Comparison of ENCODE assay signal across 25 cellular contexts in the genomic region with DNA sequence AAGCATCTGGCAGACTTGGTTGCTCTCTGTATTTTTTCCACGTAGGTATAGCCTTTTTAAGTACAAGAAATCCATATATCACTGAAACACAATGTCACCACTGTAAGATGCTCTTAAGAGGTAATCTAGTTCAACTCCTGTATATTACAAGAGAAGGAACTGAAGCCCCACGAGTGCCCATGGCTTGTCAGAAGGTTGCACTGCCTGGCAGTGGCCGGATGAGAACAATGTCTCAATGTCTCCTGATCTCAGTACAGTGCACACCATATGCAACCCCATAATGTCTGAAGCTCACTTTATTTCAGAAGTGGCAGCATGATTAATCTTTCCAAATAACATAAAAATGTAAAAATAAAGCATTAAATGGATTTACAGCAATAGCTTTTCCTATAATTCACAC.
"Had no signal": no experiment of that assay in that cellular context is flagged by ENCODE, and none has a peak within 500 bp of the region (broad histone marks: within the 10 kb centered on the region; RNA-seq: fewer than 3 reads in every experiment).

No MANE protein-coding gene starts in this region.

- H3K27ac ChIP-seq: heart right ventricle, left lung, lower lobe of right lung, right lobe of liver, skin epidermis, tibial artery, upper lobe of right lung had no signal

- H3K9me3 Mint-ChIP-seq: activated naive CD4-positive, alpha-beta T cell treated with anti-CD3 and anti-CD28 coated beads for 36 hours; endodermal cell; nephron; stimulated activated naive CD8-positive, alpha-beta T cell treated with anti-CD3 and anti-CD28 coated beads, Interleukin-15, Interleukin-2, amounts not matched to agents 100 ng/mL and 50 ng/mL, for 24 hours; T-helper 2 cell treated with Interferon-gamma antibody and Interleukin-4, amounts not matched to agents 5 μg/mL and 100 μg/mL, for 36 hours had no signal

- H3K27me3 Mint-ChIP-seq: progenitor cell of endocrine pancreas; stimulated activated naive CD8-positive, alpha-beta T cell treated with anti-CD3 and anti-CD28 coated beads, Interleukin-15, Interleukin-2, amounts not matched to agents 100 ng/mL and 50 ng/mL, for 24 hours had no signal

- H3K4me3 Mint-ChIP-seq: activated naive CD4-positive, alpha-beta T cell treated with anti-CD3 and anti-CD28 coated beads for 36 hours; endodermal cell; nephron; stimulated activated naive CD8-positive, alpha-beta T cell treated with anti-CD3 and anti-CD28 coated beads, Interleukin-15, Interleukin-2, amounts not matched to agents 100 ng/mL and 50 ng/mL, for 24 hours; T-helper 2 cell treated with Interferon-gamma antibody and Interleukin-4, amounts not matched to agents 5 μg/mL and 100 μg/mL, for 36 hours had no signal

- H3K27ac Mint-ChIP-seq: activated naive CD4-positive, alpha-beta T cell treated with anti-CD3 and anti-CD28 coated beads for 36 hours; endodermal cell; nephron; progenitor cell of endocrine pancreas; stimulated activated naive CD8-positive, alpha-beta T cell treated with anti-CD3 and anti-CD28 coated beads, Interleukin-15, Interleukin-2, amounts not matched to agents 100 ng/mL and 50 ng/mL, for 24 hours; T-helper 2 cell treated with Interferon-gamma antibody and Interleukin-4, amounts not matched to agents 5 μg/mL and 100 μg/mL, for 36 hours had no signal

- H3K4me1 Mint-ChIP-seq: nephron had no signal

- ATAC-seq: esophagus mucosa, heart right ventricle, left lung, lower lobe of right lung, right lobe of liver, upper lobe of right lung had no signal

- DNase-seq: activated CD4-positive, alpha-beta T cell treated with anti-CD3 and anti-CD28 coated beads for 4 hours; activated CD4-positive, alpha-beta T cell treated with anti-CD3 and anti-CD28 coated beads, Interleukin-2, amount 50 U/mL, for 48 hours; activated CD4-positive, CD25-positive, alpha-beta regulatory T cell; activated CD8-positive, alpha-beta memory T cell treated with anti-CD3 and anti-CD28 coated beads, Interleukin-2, amount 50 U/mL, for 48 hours; activated effector memory CD4-positive, alpha-beta T cell treated with anti-CD3 and anti-CD28 coated beads, Interleukin-2, amount 50 U/mL, for 16 hours; activated naive CD4-positive, alpha-beta T cell treated with anti-CD3 and anti-CD28 coated beads for 36 hours; amniotic stem cell; caudate nucleus; endodermal cell; foreskin fibroblast; heart right ventricle; left lung; lower lobe of right lung; right lobe of liver; stimulated activated CD4-positive, alpha-beta T cell treated with anti-CD3 and anti-CD28 coated beads, Interleukin-12 subunit alpha, Interleukin-12 subunit beta, amount 100 ng/mL, for 4 hours; stimulated activated CD4-positive, alpha-beta T cell treated with anti-CD3 and anti-CD28 coated beads, Interleukin-4, amount 100 ng/mL, for 1 hour; T-helper 1 cell; tibial artery; upper lobe of right lung had no signal
